In the genomic region with DNA sequence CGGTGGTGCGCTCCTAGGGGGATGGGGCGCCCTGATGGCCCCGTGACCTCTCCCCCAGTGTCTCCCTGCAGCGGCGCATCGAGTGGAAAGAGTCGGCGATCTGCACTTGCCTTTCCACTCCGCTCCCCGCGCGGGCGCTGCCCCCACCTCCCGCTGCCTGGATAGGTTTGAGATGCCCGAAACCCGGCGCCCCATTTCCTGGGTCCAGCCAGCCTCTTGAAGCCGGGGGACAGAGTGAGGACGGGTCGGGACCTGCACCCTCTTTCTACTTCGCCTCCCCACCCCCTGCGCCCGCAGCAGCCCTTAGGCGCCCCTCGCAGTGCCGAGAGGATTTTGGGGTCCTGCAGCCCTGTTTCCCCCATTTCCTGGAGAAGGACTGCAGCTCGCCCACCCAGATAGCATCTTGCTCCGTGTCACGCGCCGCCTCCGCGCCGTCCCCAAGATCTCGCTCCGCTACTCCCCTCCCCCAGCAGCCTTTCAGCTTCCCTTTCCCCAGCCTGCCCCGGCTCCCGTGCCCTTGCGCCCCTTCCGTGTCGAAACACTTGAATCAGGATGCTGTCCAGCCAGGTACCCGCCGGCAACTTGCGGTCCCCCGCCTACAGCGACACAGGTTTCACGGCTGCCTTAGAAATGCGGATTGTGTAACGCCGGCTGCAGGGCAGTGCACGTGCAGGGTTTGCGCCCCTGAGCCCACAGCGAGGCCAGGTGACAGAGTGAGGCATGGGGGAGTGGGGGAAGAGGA, we compare ENCODE assay signal across 1 cellular context.
A peak's percentile ranks its signal among the peaks of the same experiment; 100 is the strongest.
TF ChIP-seq lines count a peak whose summit lies in the region.

No MANE protein-coding gene starts in this region.

TF ChIP-seq in GM12878, 131 proteins besides CTCF, POLR2A, EP300 and RAD21 (continued from another document):
- TF ChIP-seq, protein P1, sequence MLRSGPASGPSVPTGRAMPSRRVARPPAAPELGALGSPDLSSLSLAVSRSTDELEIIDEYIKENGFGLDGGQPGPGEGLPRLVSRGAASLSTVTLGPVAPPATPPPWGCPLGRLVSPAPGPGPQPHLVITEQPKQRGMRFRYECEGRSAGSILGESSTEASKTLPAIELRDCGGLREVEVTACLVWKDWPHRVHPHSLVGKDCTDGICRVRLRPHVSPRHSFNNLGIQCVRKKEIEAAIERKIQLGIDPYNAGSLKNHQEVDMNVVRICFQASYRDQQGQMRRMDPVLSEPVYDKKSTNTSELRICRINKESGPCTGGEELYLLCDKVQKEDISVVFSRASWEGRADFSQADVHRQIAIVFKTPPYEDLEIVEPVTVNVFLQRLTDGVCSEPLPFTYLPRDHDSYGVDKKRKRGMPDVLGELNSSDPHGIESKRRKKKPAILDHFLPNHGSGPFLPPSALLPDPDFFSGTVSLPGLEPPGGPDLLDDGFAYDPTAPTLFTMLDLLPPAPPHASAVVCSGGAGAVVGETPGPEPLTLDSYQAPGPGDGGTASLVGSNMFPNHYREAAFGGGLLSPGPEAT (IDR thresholded peaks at IDR 0.05; ENCODE audit: low read depth) = peak; percentile 17; the same call in 1 of the 2 replicates
- TF ChIP-seq BHLHE40 (IDR thresholded peaks at IDR 0.05; ENCODE audit: borderline replicate concordance in 1 of 2, low read depth in 2 of 2, low read length in 1 of 2) = peak; percentile 91 to 97
- TF ChIP-seq KAT2A (conservative IDR thresholded peaks at IDR 0.05; ENCODE audit: control insufficient read depth, low read depth, low read length) = no peak
- peak; percentile 37; the same call in 1 of the 2 replicates for TF ChIP-seq SIN3A (IDR thresholded peaks at IDR 0.05; ENCODE audit: low read depth, low read length)
- TF ChIP-seq SMARCA5 (IDR thresholded peaks at IDR 0.05) = 0 out of 2 replicates have a peak, but pooled peaks have one; percentile 13
- no peak for TF ChIP-seq SMAD1 (IDR thresholded peaks at IDR 0.05; ENCODE audit: low read depth, partially characterized antibody)
- TF ChIP-seq KDM1A (IDR thresholded peaks at IDR 0.05; ENCODE audit: borderline replicate concordance) = no peak
- TF ChIP-seq, protein P2, sequence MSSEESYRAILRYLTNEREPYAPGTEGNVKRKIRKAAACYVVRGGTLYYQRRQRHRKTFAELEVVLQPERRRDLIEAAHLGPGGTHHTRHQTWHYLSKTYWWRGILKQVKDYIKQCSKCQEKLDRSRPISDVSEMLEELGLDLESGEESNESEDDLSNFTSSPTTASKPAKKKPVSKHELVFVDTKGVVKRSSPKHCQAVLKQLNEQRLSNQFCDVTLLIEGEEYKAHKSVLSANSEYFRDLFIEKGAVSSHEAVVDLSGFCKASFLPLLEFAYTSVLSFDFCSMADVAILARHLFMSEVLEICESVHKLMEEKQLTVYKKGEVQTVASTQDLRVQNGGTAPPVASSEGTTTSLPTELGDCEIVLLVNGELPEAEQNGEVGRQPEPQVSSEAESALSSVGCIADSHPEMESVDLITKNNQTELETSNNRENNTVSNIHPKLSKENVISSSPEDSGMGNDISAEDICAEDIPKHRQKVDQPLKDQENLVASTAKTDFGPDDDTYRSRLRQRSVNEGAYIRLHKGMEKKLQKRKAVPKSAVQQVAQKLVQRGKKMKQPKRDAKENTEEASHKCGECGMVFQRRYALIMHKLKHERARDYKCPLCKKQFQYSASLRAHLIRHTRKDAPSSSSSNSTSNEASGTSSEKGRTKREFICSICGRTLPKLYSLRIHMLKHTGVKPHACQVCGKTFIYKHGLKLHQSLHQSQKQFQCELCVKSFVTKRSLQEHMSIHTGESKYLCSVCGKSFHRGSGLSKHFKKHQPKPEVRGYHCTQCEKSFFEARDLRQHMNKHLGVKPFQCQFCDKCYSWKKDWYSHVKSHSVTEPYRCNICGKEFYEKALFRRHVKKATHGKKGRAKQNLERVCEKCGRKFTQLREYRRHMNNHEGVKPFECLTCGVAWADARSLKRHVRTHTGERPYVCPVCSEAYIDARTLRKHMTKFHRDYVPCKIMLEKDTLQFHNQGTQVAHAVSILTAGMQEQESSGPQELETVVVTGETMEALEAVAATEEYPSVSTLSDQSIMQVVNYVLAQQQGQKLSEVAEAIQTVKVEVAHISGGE (CRISPR knock-in tag; IDR thresholded peaks at IDR 0.05) = no peak
- TF ChIP-seq, protein P3, sequence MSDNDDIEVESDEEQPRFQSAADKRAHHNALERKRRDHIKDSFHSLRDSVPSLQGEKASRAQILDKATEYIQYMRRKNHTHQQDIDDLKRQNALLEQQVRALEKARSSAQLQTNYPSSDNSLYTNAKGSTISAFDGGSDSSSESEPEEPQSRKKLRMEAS (IDR thresholded peaks at IDR 0.05; ENCODE audit: low read depth, low read length) = peak; percentile 56; the same call in 1 of the 2 replicates
- 0 out of 2 replicates have a peak, but pooled peaks have one; percentile 12 for TF ChIP-seq ZNF217 (IDR thresholded peaks at IDR 0.05)
- TF ChIP-seq STAT1 (conservative IDR thresholded peaks at IDR 0.05) = 0 out of 2 replicates have a peak, but pooled peaks have one; percentile 14
- TF ChIP-seq, protein P4, sequence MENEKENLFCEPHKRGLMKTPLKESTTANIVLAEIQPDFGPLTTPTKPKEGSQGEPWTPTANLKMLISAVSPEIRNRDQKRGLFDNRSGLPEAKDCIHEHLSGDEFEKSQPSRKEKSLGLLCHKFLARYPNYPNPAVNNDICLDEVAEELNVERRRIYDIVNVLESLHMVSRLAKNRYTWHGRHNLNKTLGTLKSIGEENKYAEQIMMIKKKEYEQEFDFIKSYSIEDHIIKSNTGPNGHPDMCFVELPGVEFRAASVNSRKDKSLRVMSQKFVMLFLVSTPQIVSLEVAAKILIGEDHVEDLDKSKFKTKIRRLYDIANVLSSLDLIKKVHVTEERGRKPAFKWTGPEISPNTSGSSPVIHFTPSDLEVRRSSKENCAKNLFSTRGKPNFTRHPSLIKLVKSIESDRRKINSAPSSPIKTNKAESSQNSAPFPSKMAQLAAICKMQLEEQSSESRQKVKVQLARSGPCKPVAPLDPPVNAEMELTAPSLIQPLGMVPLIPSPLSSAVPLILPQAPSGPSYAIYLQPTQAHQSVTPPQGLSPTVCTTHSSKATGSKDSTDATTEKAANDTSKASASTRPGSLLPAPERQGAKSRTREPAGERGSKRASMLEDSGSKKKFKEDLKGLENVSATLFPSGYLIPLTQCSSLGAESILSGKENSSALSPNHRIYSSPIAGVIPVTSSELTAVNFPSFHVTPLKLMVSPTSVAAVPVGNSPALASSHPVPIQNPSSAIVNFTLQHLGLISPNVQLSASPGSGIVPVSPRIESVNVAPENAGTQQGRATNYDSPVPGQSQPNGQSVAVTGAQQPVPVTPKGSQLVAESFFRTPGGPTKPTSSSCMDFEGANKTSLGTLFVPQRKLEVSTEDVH (IDR thresholded peaks at IDR 0.05; ENCODE audit: low read depth, partially characterized antibody) = no peak
- TF ChIP-seq MEF2A (IDR thresholded peaks at IDR 0.05; ENCODE audit: insufficient read depth, low read depth, low read length) = no peak
- TF ChIP-seq EZH2 (IDR thresholded peaks at IDR 0.05; ENCODE audit: borderline replicate concordance, control insufficient read depth, low read depth, low read length) = no peak
- TF ChIP-seq, protein P5, sequence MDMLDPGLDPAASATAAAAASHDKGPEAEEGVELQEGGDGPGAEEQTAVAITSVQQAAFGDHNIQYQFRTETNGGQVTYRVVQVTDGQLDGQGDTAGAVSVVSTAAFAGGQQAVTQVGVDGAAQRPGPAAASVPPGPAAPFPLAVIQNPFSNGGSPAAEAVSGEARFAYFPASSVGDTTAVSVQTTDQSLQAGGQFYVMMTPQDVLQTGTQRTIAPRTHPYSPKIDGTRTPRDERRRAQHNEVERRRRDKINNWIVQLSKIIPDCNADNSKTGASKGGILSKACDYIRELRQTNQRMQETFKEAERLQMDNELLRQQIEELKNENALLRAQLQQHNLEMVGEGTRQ (IDR thresholded peaks at IDR 0.05; ENCODE audit: borderline replicate concordance, low read depth, low read length) = no peak; the same call in 1 of the 2 replicates
- TF ChIP-seq DPF2 (IDR thresholded peaks at IDR 0.05) = peak; percentile 18; the same call in 1 of the 2 replicates
- no peak for TF ChIP-seq MEF2B (IDR thresholded peaks at IDR 0.05; ENCODE audit: partially characterized antibody, poor library complexity, severe bottlenecking)
- no peak for TF ChIP-seq CREM (IDR thresholded peaks at IDR 0.05; ENCODE audit: low read depth)
- no peak for TF ChIP-seq SMC3 (IDR thresholded peaks at IDR 0.05; ENCODE audit: borderline replicate concordance, low read length)
- TF ChIP-seq SRF (IDR thresholded peaks at IDR 0.05; ENCODE audit: low read depth in 2 of 2, low read length in 2 of 2) = 0 out of 4 replicates have a peak, but pooled peaks have one; percentile 28 to 59
- TF ChIP-seq RB1 (IDR thresholded peaks at IDR 0.05; ENCODE audit: borderline replicate concordance) = no peak
- TF ChIP-seq, protein P6, sequence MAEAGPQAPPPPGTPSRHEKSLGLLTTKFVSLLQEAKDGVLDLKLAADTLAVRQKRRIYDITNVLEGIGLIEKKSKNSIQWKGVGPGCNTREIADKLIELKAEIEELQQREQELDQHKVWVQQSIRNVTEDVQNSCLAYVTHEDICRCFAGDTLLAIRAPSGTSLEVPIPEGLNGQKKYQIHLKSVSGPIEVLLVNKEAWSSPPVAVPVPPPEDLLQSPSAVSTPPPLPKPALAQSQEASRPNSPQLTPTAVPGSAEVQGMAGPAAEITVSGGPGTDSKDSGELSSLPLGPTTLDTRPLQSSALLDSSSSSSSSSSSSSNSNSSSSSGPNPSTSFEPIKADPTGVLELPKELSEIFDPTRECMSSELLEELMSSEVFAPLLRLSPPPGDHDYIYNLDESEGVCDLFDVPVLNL (IDR thresholded peaks at IDR 0.05; ENCODE audit: low read depth, low read length) = no peak
- TF ChIP-seq MTA2 (IDR thresholded peaks at IDR 0.05; ENCODE audit: low read depth) = no peak
- no peak for TF ChIP-seq POLR2AphosphoS2 (IDR thresholded peaks at IDR 0.05; ENCODE audit: low read depth, low read length)
- TF ChIP-seq CHD1 (IDR thresholded peaks at IDR 0.05; ENCODE audit: low read depth, low read length) = no peak
- no peak for TF ChIP-seq BCL11A (IDR thresholded peaks at IDR 0.05; ENCODE audit: low read depth, low read length)
- TF ChIP-seq, protein P7, sequence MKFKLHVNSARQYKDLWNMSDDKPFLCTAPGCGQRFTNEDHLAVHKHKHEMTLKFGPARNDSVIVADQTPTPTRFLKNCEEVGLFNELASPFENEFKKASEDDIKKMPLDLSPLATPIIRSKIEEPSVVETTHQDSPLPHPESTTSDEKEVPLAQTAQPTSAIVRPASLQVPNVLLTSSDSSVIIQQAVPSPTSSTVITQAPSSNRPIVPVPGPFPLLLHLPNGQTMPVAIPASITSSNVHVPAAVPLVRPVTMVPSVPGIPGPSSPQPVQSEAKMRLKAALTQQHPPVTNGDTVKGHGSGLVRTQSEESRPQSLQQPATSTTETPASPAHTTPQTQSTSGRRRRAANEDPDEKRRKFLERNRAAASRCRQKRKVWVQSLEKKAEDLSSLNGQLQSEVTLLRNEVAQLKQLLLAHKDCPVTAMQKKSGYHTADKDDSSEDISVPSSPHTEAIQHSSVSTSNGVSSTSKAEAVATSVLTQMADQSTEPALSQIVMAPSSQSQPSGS (IDR thresholded peaks at IDR 0.05; ENCODE audit: low read length) = no peak
- no peak for TF ChIP-seq POLR2AphosphoS5 (IDR thresholded peaks at IDR 0.05; ENCODE audit: low read length)
- no peak for TF ChIP-seq MTA3 (IDR thresholded peaks at IDR 0.05; ENCODE audit: borderline replicate concordance, low read length)
- no peak for TF ChIP-seq SUZ12 (IDR thresholded peaks at IDR 0.05; ENCODE audit: unreplicated experiment)
- peak; percentile 47; the same call in 1 of the 2 replicates for TF ChIP-seq IKZF1 (conservative IDR thresholded peaks at IDR 0.05)
